In the genomic region with DNA sequence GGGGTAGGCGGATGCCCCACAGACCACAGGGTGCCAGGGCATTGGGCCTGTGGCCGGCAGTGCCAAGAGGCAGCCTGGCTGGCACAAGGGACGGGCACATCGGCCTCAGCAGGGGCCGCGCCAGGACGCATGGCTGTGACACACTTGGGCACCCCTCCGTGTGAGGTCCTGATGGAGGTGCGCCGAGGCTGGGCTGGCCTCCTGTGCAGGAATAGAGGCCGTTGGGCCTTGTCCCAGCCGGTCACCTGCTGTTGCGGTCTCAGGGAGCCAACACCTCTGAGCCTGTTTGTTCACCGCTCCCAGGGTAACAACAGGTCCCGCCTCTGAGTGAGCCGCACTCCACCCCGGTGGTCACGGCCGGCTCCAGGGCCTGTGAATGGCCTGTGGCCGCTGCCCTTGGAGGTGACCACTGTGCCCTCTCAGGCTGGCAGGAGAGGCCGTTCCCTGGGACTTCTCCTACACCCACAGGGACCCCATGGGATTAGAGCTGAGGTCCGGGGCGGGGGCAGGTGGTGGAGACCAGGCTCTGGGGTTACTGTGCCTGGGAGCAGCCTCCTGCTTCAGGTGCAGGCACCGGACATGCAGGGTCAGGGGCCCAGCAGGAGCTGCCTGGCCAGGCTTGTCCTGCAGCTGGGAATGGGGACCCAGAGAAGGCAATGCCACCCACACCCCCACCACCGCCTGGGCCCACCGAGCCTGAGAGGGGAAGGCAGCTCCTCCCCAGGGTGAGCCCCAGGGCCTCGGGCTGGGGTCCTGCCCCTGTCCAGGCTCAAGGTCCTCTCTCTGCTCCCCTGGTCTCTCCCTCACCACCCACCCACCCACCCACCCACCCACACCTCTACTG, we compare ENCODE assay signal across 10 cellular contexts. TPM values are rescaled to one million over a fixed set of nuclear protein-coding genes. Genes with fewer than 3 reads are reported as not detected.
DNase-seq lines count a peak whose midpoint lies in the region; ATAC-seq and TF ChIP-seq lines count a peak whose summit lies in the region.
"Had no signal": no experiment of that assay in that cellular context is flagged by ENCODE, and none has a peak within 500 bp of the region (broad histone marks: within the 10 kb centered on the region; RNA-seq: fewer than 3 reads in every experiment).

No MANE protein-coding gene starts in this region.

- H3K4me3 ChIP-seq in NT2/D1 (ENCODE audit: insufficient read length, low read depth) (no peak overlapping the region), epithelial cell of esophagus (ENCODE audit: low read length) (peak overlapping the region; percentile 31), tibial nerve (peak overlapping the region in 1 of 4 donors; percentile 16)

- no peak overlapping the region for H3K4me3 Mint-ChIP-seq in mesothelial cell of epicardium

- peaks cover 6% of the 10 kb centered on the region for H3K36me3 Mint-ChIP-seq in mesothelial cell of epicardium

- no peak for ATAC-seq in HG02885 (IDR thresholded peaks at IDR 0.05; ENCODE audit: poor library complexity, unreplicated experiment)
- ATAC-seq in GM18907 (IDR thresholded peaks at IDR 0.05; ENCODE audit: unreplicated experiment), result no peak

- WGBS in tibial nerve, 2 donors, result 86 to 88% methylated on average over 10 to 12 of the region's 27 CpGs

- H3K27me3 Mint-ChIP-seq in mesothelial cell of epicardium (ENCODE audit: low read depth), result no peaks in the 10 kb centered on the region

- peaks cover 73% of the 10 kb centered on the region for H3K4me1 Mint-ChIP-seq in mesothelial cell of epicardium

- H3K36me3 ChIP-seq in NT2/D1 (ENCODE audit: insufficient read depth, insufficient read length, low read length) (peaks cover 15% of the 10 kb centered on the region), tibial nerve (peaks cover 0 to 31% (median 0%) of the 10 kb centered on the region in 3 donors)

- peak overlapping the region in 3 of 4 donors; percentile 72 to 85 (median 82) for H3K27ac ChIP-seq in tibial nerve

- TF ChIP-seq CTCF in epithelial cell of esophagus (IDR thresholded peaks at IDR 0.05; ENCODE audit: insufficient read depth, low read depth, low read length, missing control alignments), result no peak
- TF ChIP-seq CTCF in mesothelial cell of epicardium (IDR thresholded peaks at IDR 0.05; ENCODE audit: unreplicated experiment), result no peak
- TF ChIP-seq CTCF in tibial nerve (IDR thresholded peaks at IDR 0.05), result no peak

- peaks cover 19% of the 10 kb centered on the region for H3K4me1 ChIP-seq in NT2/D1 (ENCODE audit: insufficient read depth, insufficient read length)
- peaks cover 0 to 60% (median 38%) of the 10 kb centered on the region in 4 donors for H3K4me1 ChIP-seq in tibial nerve

- TF ChIP-seq EP300 in tibial nerve (IDR thresholded peaks at IDR 0.05), result no peak

- no peaks in the 10 kb centered on the region for H3K9me3 ChIP-seq in NT2/D1 (ENCODE audit: insufficient read depth, low read length)
- no peaks in the 10 kb centered on the region for H3K9me3 ChIP-seq in tibial nerve

- H3K9me3 Mint-ChIP-seq in mesothelial cell of epicardium, result no peaks in the 10 kb centered on the region

- no peaks in the 10 kb centered on the region for H3K27me3 ChIP-seq in NT2/D1 (ENCODE audit: insufficient read depth, insufficient read length)
- H3K27me3 ChIP-seq in tibial nerve, result no peaks in the 10 kb centered on the region

- TF ChIP-seq POLR2A in tibial nerve (IDR thresholded peaks at IDR 0.05), result no peak

- no peak for DNase-seq in NT2/D1 (ENCODE audit: low read depth, low spot score)
- no peak for DNase-seq in epithelial cell of esophagus (ENCODE audit: low read depth)
- DNase-seq in mesothelial cell of epicardium (ENCODE audit: low spot score in 2 of 2, unreplicated experiment in 2 of 2), result no peak
- no peak for DNase-seq in tibial nerve (ENCODE audit: low spot score in 2 of 2)
- DNase-seq in DMS114 treated with DMSO at 0.1 percent for 48 hours (lab: John Stamatoyannopoulos, UW; ENCODE audit: unreplicated experiment), result no peak
- DNase-seq: activated CD8-positive, alpha-beta memory T cell treated with anti-CD3 and anti-CD28 coated beads, Interleukin-2, amount 50 U/mL, for 4 hours; DMS 273 treated with DMSO at 0.1 percent for 48 hours; T-helper 9 cell had no signal

- peak overlapping the region; percentile 76 for H3K27ac Mint-ChIP-seq in mesothelial cell of epicardium

- H3K9ac ChIP-seq in NT2/D1 (ENCODE audit: insufficient read length, low read depth), result peak overlapping the region; percentile 61

RNA-seq across cellular contexts. Expression of a gene that starts 12.0 kb away (rescaled TPM):
- 23.9 to 24.7 TPM (median 24.2 TPM) in 3 replicates for total RNA-seq in mesothelial cell of epicardium
- total RNA-seq in tibial nerve, result 10 to 100 TPM; 12.6 to 23.7 (median 15.1) TPM
